Comparison of ENCODE assay signal across 17 cellular contexts in genomic region chr1:185408675-185409270, GRCh38.
DNase-seq lines count a peak whose midpoint lies in the region; ATAC-seq and TF ChIP-seq lines count a peak whose summit lies in the region.
"Had no signal": no experiment of that assay in that cellular context is flagged by ENCODE, and none has a peak within 500 bp of the region (broad histone marks: within the 10 kb centered on the region; RNA-seq: fewer than 3 reads in every experiment).

No MANE protein-coding gene starts in this region.

- no peak overlapping the region for H3K27ac Mint-ChIP-seq in memory B cell
- H3K27ac Mint-ChIP-seq: type B pancreatic cell had no signal

- ATAC-seq in HG03095 (IDR thresholded peaks at IDR 0.05; ENCODE audit: unreplicated experiment) (peak; percentile 31), memory B cell (ENCODE audit: low read depth) (peak; percentile 73)
- ATAC-seq: foreskin keratinocyte, left cardiac atrium had no signal

- H3K36me3 Mint-ChIP-seq in memory B cell, result peaks cover 2% of the 10 kb centered on the region
- H3K36me3 Mint-ChIP-seq: type B pancreatic cell had no signal

- no peak overlapping the region for H3K4me3 ChIP-seq in GM06990 (replicated peaks; ENCODE audit: low read depth, low read length)
- H3K4me3 ChIP-seq: BLaER1 had no signal

- peak; percentile 31 for DNase-seq in GM06990 (ENCODE audit: extremely low read depth, insufficient read length)
- DNase-seq in OCI-M1 (lab: John Stamatoyannopoulos, UW), result peak; percentile 22
- DNase-seq in memory B cell (ENCODE audit: low spot score in 2 of 2), result no peak
- no peak for DNase-seq in Kasumi-1 (lab: John Stamatoyannopoulos, UW)
- DNase-seq in T-helper 1 cell, result no peak
- no peak for DNase-seq in DMS153 treated with DMSO at 0.1 percent for 48 hours (lab: John Stamatoyannopoulos, UW; ENCODE audit: unreplicated experiment)
- DNase-seq: amygdala; left cardiac atrium; NCI-H1092 treated with DMSO at 0.1 percent for 48 hours; NCI-H2171; NCI-H748 treated with DMSO at 0.1 percent for 48 hours; SHP77; stimulated activated naive CD4-positive, alpha-beta T cell treated with Interleukin-2 at 50 U/mL for 16 hours had no signal

- H3K36me3 ChIP-seq in GM06990 (ENCODE audit: control insufficient read depth, insufficient read depth, low read length), result no peaks in the 10 kb centered on the region
- H3K36me3 ChIP-seq: BLaER1 had no signal

- peaks cover 26% of the 10 kb centered on the region for H3K4me1 Mint-ChIP-seq in memory B cell

- peak overlapping the region; percentile 69 for H3K4me3 Mint-ChIP-seq in memory B cell
- H3K4me3 Mint-ChIP-seq: type B pancreatic cell had no signal

- TF ChIP-seq CTCF in GM06990 (IDR thresholded peaks at IDR 0.05; ENCODE audit: insufficient read depth, low read length, poor library complexity, severe bottlenecking), result no peak

- no peaks in the 10 kb centered on the region for H3K27me3 ChIP-seq in GM06990 (replicated peaks; ENCODE audit: control insufficient read depth, insufficient read depth, low read length)
- H3K27me3 ChIP-seq: BLaER1, foreskin keratinocyte had no signal

- no peaks in the 10 kb centered on the region for H3K9me3 Mint-ChIP-seq in memory B cell

- H3K27me3 Mint-ChIP-seq in memory B cell, result peaks cover 2% of the 10 kb centered on the region

Comparison
In these comparisons a context has a peak if more than half of its experiments do, and no peak if none do; other contexts are left out.
1. DNase-seq: peak in GM06990 (single experiment) and OCI-M1 (single experiment); none in memory B cell (0 of 2), Kasumi-1 (0 of 2), T-helper 1 cell (0 of 5) and DMS153 treated with DMSO at 0.1 percent for 48 hours (single experiment).